In genomic region chr6:47495207-47495606, GRCh38 we compare ENCODE assay signal across 20 cellular contexts.
"Had no signal": no experiment of that assay in that cellular context is flagged by ENCODE, and none has a peak within 500 bp of the region (broad histone marks: within the 10 kb centered on the region; RNA-seq: fewer than 3 reads in every experiment).

No MANE protein-coding gene starts in this region.

- H3K9me3 ChIP-seq: lower lobe of right lung, neutrophil, pancreas, right lobe of liver, transverse colon had no signal

- H3K27ac Mint-ChIP-seq: stimulated activated naive B cell treated with anti-CD40 and anti-IgM and Interleukin-4, amounts not matched to agents 10 μg/mL and 1 μg/mL and 100 μg/mL, for 72 hours had no signal

- DNase-seq: dermis blood vessel endothelial cell; effector memory CD4-positive, alpha-beta T cell; hypothalamus; immature natural killer cell; islet precursor cell; left ventricle myocardium superior; lower lobe of right lung; naive thymus-derived CD8-positive, alpha-beta T cell; pancreas; right lobe of liver; small intestine; stimulated activated CD4-positive, alpha-beta T cell treated with anti-CD3 and anti-CD28 coated beads, Interleukin-15, amount 100 ng/mL, for 24 hours; stimulated activated CD4-positive, alpha-beta T cell treated with anti-CD3 and anti-CD28 coated beads, Interleukin-2, amount 100 ng/mL, for 48 hours; stimulated activated naive B cell treated with anti-CD40 and anti-IgM and Interleukin-4, amounts not matched to agents 10 μg/mL and 1 μg/mL and 100 μg/mL, for 72 hours; transverse colon had no signal

- H3K9me3 Mint-ChIP-seq: immature natural killer cell; naive thymus-derived CD8-positive, alpha-beta T cell; stimulated activated naive CD8-positive, alpha-beta T cell treated with anti-CD3 and anti-CD28 coated beads, Interleukin-15, Interleukin-2, amounts not matched to agents 100 ng/mL and 50 ng/mL, for 24 hours had no signal

- H3K27me3 Mint-ChIP-seq: naive thymus-derived CD8-positive, alpha-beta T cell; stimulated activated naive B cell treated with anti-CD40 and anti-IgM and Interleukin-4, amounts not matched to agents 10 μg/mL and 1 μg/mL and 100 μg/mL, for 72 hours; stimulated activated naive CD8-positive, alpha-beta T cell treated with anti-CD3 and anti-CD28 coated beads, Interleukin-15, Interleukin-2, amounts not matched to agents 100 ng/mL and 50 ng/mL, for 24 hours had no signal

- H3K4me3 Mint-ChIP-seq: immature natural killer cell; neural crest cell; stimulated activated naive CD8-positive, alpha-beta T cell treated with anti-CD3 and anti-CD28 coated beads, Interleukin-15, Interleukin-2, amounts not matched to agents 100 ng/mL and 50 ng/mL, for 24 hours had no signal

- H3K4me1 ChIP-seq: lower lobe of right lung, right lobe of liver had no signal

- H3K4me3 ChIP-seq: coronary artery, lower lobe of right lung, pancreas, right lobe of liver, transverse colon had no signal

- H3K36me3 ChIP-seq: lower lobe of right lung, neutrophil, pancreas, right lobe of liver, transverse colon had no signal

- H3K27ac ChIP-seq: coronary artery, lower lobe of right lung, neutrophil, pancreas, right lobe of liver, transverse colon had no signal

- FAIRE-seq: endometrium, pancreas had no signal

- H3K36me3 Mint-ChIP-seq: immature natural killer cell had no signal

- H3K27me3 ChIP-seq: neutrophil, pancreas, right lobe of liver, transverse colon had no signal

- ATAC-seq: left ventricle myocardium superior; lower lobe of right lung; naive thymus-derived CD8-positive, alpha-beta T cell; pancreas; right lobe of liver; stimulated activated naive B cell treated with anti-CD40 and anti-IgM and Interleukin-4, amounts not matched to agents 10 μg/mL and 1 μg/mL and 100 μg/mL, for 72 hours had no signal
